In the genomic region with DNA sequence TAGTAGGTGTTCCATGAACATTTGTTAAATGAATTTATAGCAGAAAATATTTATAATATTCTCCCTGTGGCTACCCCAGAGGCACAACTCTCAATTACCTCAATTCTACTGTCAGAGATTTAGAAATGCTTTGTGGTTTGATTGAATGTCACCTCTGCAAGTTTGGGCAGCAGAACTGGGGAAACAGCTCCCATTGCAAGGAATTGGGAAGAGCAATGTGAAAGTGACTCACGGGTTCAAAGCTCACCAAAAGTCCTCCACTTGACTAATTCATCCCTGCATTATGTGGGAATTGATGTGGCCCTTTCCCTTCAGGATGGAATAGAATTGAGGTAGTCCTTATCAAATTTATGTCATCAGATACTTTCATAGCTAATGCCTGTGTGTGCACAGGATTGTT, we compare ENCODE assay signal across 21 cellular contexts.
A peak's percentile ranks its signal among the peaks of the same experiment; 100 is the strongest.
DNase-seq lines count a peak whose midpoint lies in the region; FAIRE-seq and TF ChIP-seq lines count a peak whose summit lies in the region.
"Had no signal": no experiment of that assay in that cellular context is flagged by ENCODE, and none has a peak within 500 bp of the region (broad histone marks: within the 10 kb centered on the region; RNA-seq: fewer than 3 reads in every experiment).

No MANE protein-coding gene starts in this region.

- intact Hi-C loops in mammary epithelial cell (cut with micrococcal nuclease), result no loop called here
- intact Hi-C loops in breast epithelium (cut with DNase I; ENCODE audit: low total_unique reads), result no loop called here

- H3K79me2 ChIP-seq in mammary epithelial cell (ENCODE audit: insufficient read depth, low read length), result no peaks in the 10 kb centered on the region
- no peaks in the 10 kb centered on the region for H3K79me2 ChIP-seq in keratinocyte (ENCODE audit: control insufficient read depth, insufficient read depth, low read length)

- in situ Hi-C loops in mammary epithelial cell (cut with MboI; ENCODE audit: low sequenced_read_pairs in 2 of 2), result no loop called here

- CTCF ChIA-PET in mammary epithelial cell (lab: Charles Lee; ENCODE audit: low non-redundant PET), result no interaction called here

- dilution Hi-C loops in mammary epithelial cell (cut with HindIII; ENCODE audit: low sequenced_read_pairs) (no loop called here), keratinocyte (cut with MboI; ENCODE audit: extremely low pct_ligation_motif_present, low sequenced_read_pairs) (no loop called here)

- no TSS peak for BruUV-seq in mammary epithelial cell (replicated peaks; lab: Mats Ljungman, UMichigan)

- no peak overlapping the region for H3K4me3 ChIP-seq in mammary epithelial cell (replicated peaks in 1 of 3; ENCODE audit: insufficient read depth in 1 of 3, low read depth in 2 of 3, low read length in 3 of 3)
- H3K4me3 ChIP-seq in breast epithelium, result no peak overlapping the region
- H3K4me3 ChIP-seq in epithelial cell of esophagus (ENCODE audit: low read length), result no peak overlapping the region
- H3K4me3 ChIP-seq in keratinocyte (ENCODE audit: control insufficient read depth in 2 of 3, extremely low read depth in 1 of 3, insufficient read depth in 2 of 3, low read depth in 1 of 3, low read length in 3 of 3), result no peak overlapping the region
- H3K4me3 ChIP-seq: A549; BLaER1 treated with 17β-estradiol and CSF1 and Interleukin-3, amounts not matched to agents 10 nM and 100 nM; GM12878 had no signal

- H3K4me2 ChIP-seq in mammary epithelial cell (ENCODE audit: insufficient read depth, low read depth, low read length) (no peak overlapping the region), keratinocyte (ENCODE audit: control insufficient read depth, extremely low read depth, insufficient read depth, low read depth, low read length) (no peak overlapping the region)
- H3K4me2 ChIP-seq: A549; BLaER1 treated with 17β-estradiol and CSF1 and Interleukin-3, amounts not matched to agents 10 nM and 100 nM had no signal

- no peaks in the 10 kb centered on the region for H3K9me1 ChIP-seq in keratinocyte (ENCODE audit: control insufficient read depth, extremely low read depth, insufficient read depth, low read length)

- H3K27ac ChIP-seq in mammary epithelial cell (ENCODE audit: insufficient read depth, low read depth, low read length) (no peak overlapping the region), breast epithelium (no peak overlapping the region), keratinocyte (ENCODE audit: control insufficient read depth, insufficient read depth, low read length) (no peak overlapping the region)
- H3K27ac ChIP-seq: 22Rv1; A549; BLaER1 treated with 17β-estradiol and CSF1 and Interleukin-3, amounts not matched to agents 10 nM and 100 nM; C4-2B had no signal

- peak; percentile 47 for DNase-seq in mammary epithelial cell
- no peak for DNase-seq in breast epithelium (ENCODE audit: low spot score in 2 of 2)
- peak; percentile 58 for DNase-seq in epithelial cell of esophagus (ENCODE audit: low read depth)
- no peak for DNase-seq in keratinocyte (ENCODE audit: low read depth, low spot score)
- DNase-seq in GF-D8 (lab: John Stamatoyannopoulos, UW), result no peak
- no peak for DNase-seq in CD1c-positive myeloid dendritic cell (ENCODE audit: extremely low spot score)
- DNase-seq: AML-193; Caco-2; Calu3; CD4-positive, alpha-beta memory T cell; CD4-positive, CD25-positive, alpha-beta regulatory T cell; CD8-positive, alpha-beta memory T cell; DMS79 treated with DMSO at 0.1 percent for 48 hours had no signal

- no peaks in the 10 kb centered on the region for H3K9me3 ChIP-seq in mammary epithelial cell (replicated peaks; ENCODE audit: insufficient read depth, low read length)
- H3K9me3 ChIP-seq in breast epithelium, result no peaks in the 10 kb centered on the region
- no peaks in the 10 kb centered on the region for H3K9me3 ChIP-seq in keratinocyte (ENCODE audit: control insufficient read depth, low read depth, low read length)
- H3K9me3 ChIP-seq: A549; BLaER1 treated with 17β-estradiol and CSF1 and Interleukin-3, amounts not matched to agents 10 nM and 100 nM; Caco-2 had no signal

- no peaks in the 10 kb centered on the region for H3K4me1 ChIP-seq in mammary epithelial cell (ENCODE audit: insufficient read depth, low read length)
- no peaks in the 10 kb centered on the region for H3K4me1 ChIP-seq in breast epithelium
- H3K4me1 ChIP-seq in keratinocyte (ENCODE audit: control insufficient read depth, extremely low read depth, insufficient read depth, low read length), result peaks cover 4% of the 10 kb centered on the region
- H3K4me1 ChIP-seq: A549; BLaER1 treated with 17β-estradiol and CSF1 and Interleukin-3, amounts not matched to agents 10 nM and 100 nM; Caco-2 had no signal

- 0% methylated on average over 1 of the region's 1 CpG for WGBS in mammary epithelial cell (ENCODE audit: low coverage, missing lambda C conversion rate)

- no peak overlapping the region for H2AFZ ChIP-seq in mammary epithelial cell (ENCODE audit: low read depth, low read length)
- H2AFZ ChIP-seq in keratinocyte (ENCODE audit: control insufficient read depth, low read length), result no peak overlapping the region

- H4K20me1 ChIP-seq in mammary epithelial cell (ENCODE audit: insufficient read depth, low read length) (no peaks in the 10 kb centered on the region), keratinocyte (ENCODE audit: control insufficient read depth, extremely low read depth, insufficient read depth, low read length) (no peaks in the 10 kb centered on the region)
- H4K20me1 ChIP-seq: BLaER1 treated with 17β-estradiol and CSF1 and Interleukin-3, amounts not matched to agents 10 nM and 100 nM had no signal

- H3K27me3 ChIP-seq in mammary epithelial cell (ENCODE audit: insufficient read depth, low read length), result no peaks in the 10 kb centered on the region
- H3K27me3 ChIP-seq in breast epithelium, result no peaks in the 10 kb centered on the region
- H3K27me3 ChIP-seq in keratinocyte (ENCODE audit: control insufficient read depth, extremely low read depth, insufficient read depth, low read length), result no peaks in the 10 kb centered on the region
- H3K27me3 ChIP-seq: BLaER1 treated with 17β-estradiol and CSF1 and Interleukin-3, amounts not matched to agents 10 nM and 100 nM had no signal

- no peaks in the 10 kb centered on the region for H3K36me3 ChIP-seq in mammary epithelial cell (ENCODE audit: insufficient read depth, low read length)
- no peaks in the 10 kb centered on the region for H3K36me3 ChIP-seq in breast epithelium
- no peaks in the 10 kb centered on the region for H3K36me3 ChIP-seq in keratinocyte (ENCODE audit: control insufficient read depth in 2 of 2, extremely low read depth in 1 of 2, insufficient read depth in 2 of 2, low read length in 2 of 2)
- H3K36me3 ChIP-seq: BLaER1 treated with 17β-estradiol and CSF1 and Interleukin-3, amounts not matched to agents 10 nM and 100 nM had no signal

- FAIRE-seq in keratinocyte (lab: Jason Lieb, UNC), result peak; percentile 62
- FAIRE-seq: A549, D721Med, G401.6, GM12878, GM12892 had no signal

- TF ChIP-seq CTCF in mammary epithelial cell (conservative IDR thresholded peaks at IDR 0.05 in 1 of 2, IDR thresholded peaks at IDR 0.05 in 1 of 2; ENCODE audit: extremely low read depth in 1 of 2, insufficient read depth in 1 of 2, low read depth in 1 of 2, low read length in 2 of 2), result no peak
- no peak for TF ChIP-seq CTCF in breast epithelium (IDR thresholded peaks at IDR 0.05)
- TF ChIP-seq CTCF in epithelial cell of esophagus (IDR thresholded peaks at IDR 0.05; ENCODE audit: insufficient read depth, low read depth, low read length, missing control alignments), result no peak
- no peak for TF ChIP-seq CTCF in keratinocyte (optimal IDR thresholded peaks at IDR 0.05 in 1 of 3, IDR thresholded peaks at IDR 0.05 in 1 of 3, conservative IDR thresholded peaks at IDR 0.05 in 1 of 3; ENCODE audit: extremely low read depth in 1 of 3, insufficient read depth in 2 of 3, low read length in 3 of 3)

- H3K9ac ChIP-seq in mammary epithelial cell (ENCODE audit: insufficient read depth, low read length) (no peak overlapping the region), keratinocyte (ENCODE audit: control insufficient read depth, extremely low read depth, insufficient read depth, low read length) (no peak overlapping the region)
- H3K9ac ChIP-seq: BLaER1 treated with 17β-estradiol and CSF1 and Interleukin-3, amounts not matched to agents 10 nM and 100 nM had no signal

- no peak for TF ChIP-seq POLR2A in breast epithelium (IDR thresholded peaks at IDR 0.05)

Comparison
In these comparisons a context has a peak if more than half of its experiments do, and no peak if none do; other contexts are left out.
1. DNase-seq: peak in mammary epithelial cell (single experiment) and epithelial cell of esophagus (single experiment); none in breast epithelium (0 of 2), keratinocyte (single experiment), GF-D8 (single experiment) and CD1c-positive myeloid dendritic cell (single experiment).